ENCODE assay signal across 1 cellular context in the genomic region with DNA sequence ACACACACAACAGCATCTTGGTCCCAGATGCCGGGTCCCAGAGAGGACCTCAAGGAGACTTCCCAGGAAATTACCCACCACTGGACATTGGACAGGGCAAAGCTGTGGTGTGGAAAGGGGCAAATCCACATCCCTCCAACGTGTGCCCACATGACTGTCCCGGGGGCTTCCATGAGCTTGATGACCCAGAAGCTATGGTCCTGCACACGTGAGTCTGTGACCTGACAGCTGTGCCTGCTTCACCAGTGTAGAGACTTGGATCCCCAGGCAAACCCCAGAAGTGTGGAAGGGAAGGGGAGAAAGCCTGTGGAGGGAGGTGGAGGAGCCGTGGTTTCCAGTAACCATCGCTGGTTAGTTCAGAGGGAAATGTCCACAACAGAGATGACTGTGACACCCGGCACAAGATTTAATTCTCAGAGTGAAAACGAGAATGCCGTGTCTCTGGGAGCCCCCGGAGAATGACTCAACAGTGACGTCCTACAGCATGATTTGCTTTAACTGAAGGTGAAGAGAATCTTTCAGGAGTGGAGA.
A peak's percentile ranks its signal among the peaks of the same experiment; 100 is the strongest.
TF ChIP-seq lines count a peak whose summit lies in the region.

No MANE protein-coding gene starts in this region.

TF ChIP-seq in GM12878, 131 proteins besides CTCF, POLR2A, EP300 and RAD21 (continued from another document and continues in another):
- TF ChIP-seq, protein P1, sequence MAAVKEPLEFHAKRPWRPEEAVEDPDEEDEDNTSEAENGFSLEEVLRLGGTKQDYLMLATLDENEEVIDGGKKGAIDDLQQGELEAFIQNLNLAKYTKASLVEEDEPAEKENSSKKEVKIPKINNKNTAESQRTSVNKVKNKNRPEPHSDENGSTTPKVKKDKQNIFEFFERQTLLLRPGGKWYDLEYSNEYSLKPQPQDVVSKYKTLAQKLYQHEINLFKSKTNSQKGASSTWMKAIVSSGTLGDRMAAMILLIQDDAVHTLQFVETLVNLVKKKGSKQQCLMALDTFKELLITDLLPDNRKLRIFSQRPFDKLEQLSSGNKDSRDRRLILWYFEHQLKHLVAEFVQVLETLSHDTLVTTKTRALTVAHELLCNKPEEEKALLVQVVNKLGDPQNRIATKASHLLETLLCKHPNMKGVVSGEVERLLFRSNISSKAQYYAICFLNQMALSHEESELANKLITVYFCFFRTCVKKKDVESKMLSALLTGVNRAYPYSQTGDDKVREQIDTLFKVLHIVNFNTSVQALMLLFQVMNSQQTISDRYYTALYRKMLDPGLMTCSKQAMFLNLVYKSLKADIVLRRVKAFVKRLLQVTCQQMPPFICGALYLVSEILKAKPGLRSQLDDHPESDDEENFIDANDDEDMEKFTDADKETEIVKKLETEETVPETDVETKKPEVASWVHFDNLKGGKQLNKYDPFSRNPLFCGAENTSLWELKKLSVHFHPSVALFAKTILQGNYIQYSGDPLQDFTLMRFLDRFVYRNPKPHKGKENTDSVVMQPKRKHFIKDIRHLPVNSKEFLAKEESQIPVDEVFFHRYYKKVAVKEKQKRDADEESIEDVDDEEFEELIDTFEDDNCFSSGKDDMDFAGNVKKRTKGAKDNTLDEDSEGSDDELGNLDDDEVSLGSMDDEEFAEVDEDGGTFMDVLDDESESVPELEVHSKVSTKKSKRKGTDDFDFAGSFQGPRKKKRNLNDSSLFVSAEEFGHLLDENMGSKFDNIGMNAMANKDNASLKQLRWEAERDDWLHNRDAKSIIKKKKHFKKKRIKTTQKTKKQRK (IDR thresholded peaks at IDR 0.05; ENCODE audit: low read depth, low read length): no peak
- TF ChIP-seq SRF (IDR thresholded peaks at IDR 0.05; ENCODE audit: low read depth in 2 of 2, low read length in 2 of 2) (no peak), NR2C2 (IDR thresholded peaks at IDR 0.05; ENCODE audit: borderline replicate concordance, control insufficient read depth, insufficient read length, low read depth) (no peak), ZNF622 (IDR thresholded peaks at IDR 0.05) (no peak), WRNIP1 (IDR thresholded peaks at IDR 0.05; ENCODE audit: borderline replicate concordance, low read depth, low read length) (no peak), NFYA (IDR thresholded peaks at IDR 0.05; ENCODE audit: borderline replicate concordance, low read depth, low read length) (no peak), KDM1A (IDR thresholded peaks at IDR 0.05; ENCODE audit: borderline replicate concordance) (no peak), TCF12 (IDR thresholded peaks at IDR 0.05; ENCODE audit: low read depth, low read length) (peak; percentile 55; the same call in 1 of the 2 replicates), SMAD1 (IDR thresholded peaks at IDR 0.05; ENCODE audit: low read depth, partially characterized antibody) (no peak), TCF3 (IDR thresholded peaks at IDR 0.05; ENCODE audit: borderline replicate concordance, insufficient read depth, low read depth, low read length) (0 out of 2 replicates have a peak, but pooled peaks have one; percentile 38), HCFC1 (IDR thresholded peaks at IDR 0.05; ENCODE audit: low read length) (no peak; the same call in 1 of the 2 replicates), STAT3 (IDR thresholded peaks at IDR 0.05; ENCODE audit: low read depth, low read length) (0 out of 2 replicates have a peak, but pooled peaks have one; percentile 88), ASH2L (IDR thresholded peaks at IDR 0.05; ENCODE audit: borderline replicate concordance, low read depth) (no peak), RBBP5 (conservative IDR thresholded peaks at IDR 0.05) (no peak), NBN (IDR thresholded peaks at IDR 0.05) (peak; percentile 72), ZNF217 (IDR thresholded peaks at IDR 0.05) (no peak), GATAD2B (conservative IDR thresholded peaks at IDR 0.05; ENCODE audit: low read depth) (peak; percentile 46; the same call in 1 of the 2 replicates), FOXM1 (IDR thresholded peaks at IDR 0.05; ENCODE audit: low read depth, low read length) (no peak), KAT2A (conservative IDR thresholded peaks at IDR 0.05; ENCODE audit: control insufficient read depth, low read depth, low read length) (no peak), ETV6 (conservative IDR thresholded peaks at IDR 0.05 in 1 of 2, IDR thresholded peaks at IDR 0.05 in 1 of 2; ENCODE audit: borderline replicate concordance in 1 of 2, low read depth in 1 of 2) (peak in 1 of 2 experiments; percentile 93; a peak in 2 of 4 replicates), PAX5 (IDR thresholded peaks at IDR 0.05; ENCODE audit: borderline replicate concordance, low read depth, low read length) (0 out of 2 replicates have a peak, but pooled peaks have one; percentile 22), RCOR1 (conservative IDR thresholded peaks at IDR 0.05; ENCODE audit: low read depth, low read length) (no peak), IKZF2 (IDR thresholded peaks at IDR 0.05) (peak; percentile 89 to 92), ZNF24 (IDR thresholded peaks at IDR 0.05) (peak; percentile 24; the same call in 1 of the 2 replicates), MEF2B (IDR thresholded peaks at IDR 0.05; ENCODE audit: partially characterized antibody, poor library complexity, severe bottlenecking) (peak; percentile 42), SMAD5 (IDR thresholded peaks at IDR 0.05; ENCODE audit: low read depth) (peak; percentile 40; the same call in 1 of the 2 replicates), MTA3 (IDR thresholded peaks at IDR 0.05; ENCODE audit: borderline replicate concordance, low read length) (no peak), DPF2 (IDR thresholded peaks at IDR 0.05) (peak; percentile 69), POLR2AphosphoS2 (IDR thresholded peaks at IDR 0.05; ENCODE audit: low read depth, low read length) (peak; percentile 56; the same call in 1 of the 2 replicates), EZH2 (IDR thresholded peaks at IDR 0.05; ENCODE audit: borderline replicate concordance, control insufficient read depth, low read depth, low read length) (no peak), JUND (IDR thresholded peaks at IDR 0.05; ENCODE audit: low read depth, low read length) (peak; percentile 84), CBX5 (IDR thresholded peaks at IDR 0.05; ENCODE audit: low read depth) (no peak), STAT1 (conservative IDR thresholded peaks at IDR 0.05) (no peak), CHD2 (IDR thresholded peaks at IDR 0.05; ENCODE audit: borderline replicate concordance, low read depth, low read length) (peak; percentile 66; the same call in 1 of the 2 replicates), SIX5 (IDR thresholded peaks at IDR 0.05; ENCODE audit: low read depth, low read length, severe bottlenecking) (no peak), FOXK2 (IDR thresholded peaks at IDR 0.05) (no peak; the same call in 1 of the 2 replicates), IKZF1 (conservative IDR thresholded peaks at IDR 0.05) (peak; percentile 89), BHLHE40 (IDR thresholded peaks at IDR 0.05; ENCODE audit: borderline replicate concordance in 1 of 2, low read depth in 2 of 2, low read length in 1 of 2) (peak; percentile 78 to 82), ZNF207 (IDR thresholded peaks at IDR 0.05; ENCODE audit: borderline replicate concordance) (no peak)
- TF ChIP-seq, protein P2, sequence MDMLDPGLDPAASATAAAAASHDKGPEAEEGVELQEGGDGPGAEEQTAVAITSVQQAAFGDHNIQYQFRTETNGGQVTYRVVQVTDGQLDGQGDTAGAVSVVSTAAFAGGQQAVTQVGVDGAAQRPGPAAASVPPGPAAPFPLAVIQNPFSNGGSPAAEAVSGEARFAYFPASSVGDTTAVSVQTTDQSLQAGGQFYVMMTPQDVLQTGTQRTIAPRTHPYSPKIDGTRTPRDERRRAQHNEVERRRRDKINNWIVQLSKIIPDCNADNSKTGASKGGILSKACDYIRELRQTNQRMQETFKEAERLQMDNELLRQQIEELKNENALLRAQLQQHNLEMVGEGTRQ (IDR thresholded peaks at IDR 0.05; ENCODE audit: borderline replicate concordance, low read depth, low read length): no peak; the same call in 1 of the 2 replicates
- TF ChIP-seq, protein P3, sequence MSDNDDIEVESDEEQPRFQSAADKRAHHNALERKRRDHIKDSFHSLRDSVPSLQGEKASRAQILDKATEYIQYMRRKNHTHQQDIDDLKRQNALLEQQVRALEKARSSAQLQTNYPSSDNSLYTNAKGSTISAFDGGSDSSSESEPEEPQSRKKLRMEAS (IDR thresholded peaks at IDR 0.05; ENCODE audit: low read depth, low read length): no peak; the same call in 1 of the 2 replicates
- TF ChIP-seq, protein P4, sequence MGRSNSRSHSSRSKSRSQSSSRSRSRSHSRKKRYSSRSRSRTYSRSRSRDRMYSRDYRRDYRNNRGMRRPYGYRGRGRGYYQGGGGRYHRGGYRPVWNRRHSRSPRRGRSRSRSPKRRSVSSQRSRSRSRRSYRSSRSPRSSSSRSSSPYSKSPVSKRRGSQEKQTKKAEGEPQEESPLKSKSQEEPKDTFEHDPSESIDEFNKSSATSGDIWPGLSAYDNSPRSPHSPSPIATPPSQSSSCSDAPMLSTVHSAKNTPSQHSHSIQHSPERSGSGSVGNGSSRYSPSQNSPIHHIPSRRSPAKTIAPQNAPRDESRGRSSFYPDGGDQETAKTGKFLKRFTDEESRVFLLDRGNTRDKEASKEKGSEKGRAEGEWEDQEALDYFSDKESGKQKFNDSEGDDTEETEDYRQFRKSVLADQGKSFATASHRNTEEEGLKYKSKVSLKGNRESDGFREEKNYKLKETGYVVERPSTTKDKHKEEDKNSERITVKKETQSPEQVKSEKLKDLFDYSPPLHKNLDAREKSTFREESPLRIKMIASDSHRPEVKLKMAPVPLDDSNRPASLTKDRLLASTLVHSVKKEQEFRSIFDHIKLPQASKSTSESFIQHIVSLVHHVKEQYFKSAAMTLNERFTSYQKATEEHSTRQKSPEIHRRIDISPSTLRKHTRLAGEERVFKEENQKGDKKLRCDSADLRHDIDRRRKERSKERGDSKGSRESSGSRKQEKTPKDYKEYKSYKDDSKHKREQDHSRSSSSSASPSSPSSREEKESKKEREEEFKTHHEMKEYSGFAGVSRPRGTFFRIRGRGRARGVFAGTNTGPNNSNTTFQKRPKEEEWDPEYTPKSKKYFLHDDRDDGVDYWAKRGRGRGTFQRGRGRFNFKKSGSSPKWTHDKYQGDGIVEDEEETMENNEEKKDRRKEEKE (IDR thresholded peaks at IDR 0.05): no peak
- TF ChIP-seq, protein P5, sequence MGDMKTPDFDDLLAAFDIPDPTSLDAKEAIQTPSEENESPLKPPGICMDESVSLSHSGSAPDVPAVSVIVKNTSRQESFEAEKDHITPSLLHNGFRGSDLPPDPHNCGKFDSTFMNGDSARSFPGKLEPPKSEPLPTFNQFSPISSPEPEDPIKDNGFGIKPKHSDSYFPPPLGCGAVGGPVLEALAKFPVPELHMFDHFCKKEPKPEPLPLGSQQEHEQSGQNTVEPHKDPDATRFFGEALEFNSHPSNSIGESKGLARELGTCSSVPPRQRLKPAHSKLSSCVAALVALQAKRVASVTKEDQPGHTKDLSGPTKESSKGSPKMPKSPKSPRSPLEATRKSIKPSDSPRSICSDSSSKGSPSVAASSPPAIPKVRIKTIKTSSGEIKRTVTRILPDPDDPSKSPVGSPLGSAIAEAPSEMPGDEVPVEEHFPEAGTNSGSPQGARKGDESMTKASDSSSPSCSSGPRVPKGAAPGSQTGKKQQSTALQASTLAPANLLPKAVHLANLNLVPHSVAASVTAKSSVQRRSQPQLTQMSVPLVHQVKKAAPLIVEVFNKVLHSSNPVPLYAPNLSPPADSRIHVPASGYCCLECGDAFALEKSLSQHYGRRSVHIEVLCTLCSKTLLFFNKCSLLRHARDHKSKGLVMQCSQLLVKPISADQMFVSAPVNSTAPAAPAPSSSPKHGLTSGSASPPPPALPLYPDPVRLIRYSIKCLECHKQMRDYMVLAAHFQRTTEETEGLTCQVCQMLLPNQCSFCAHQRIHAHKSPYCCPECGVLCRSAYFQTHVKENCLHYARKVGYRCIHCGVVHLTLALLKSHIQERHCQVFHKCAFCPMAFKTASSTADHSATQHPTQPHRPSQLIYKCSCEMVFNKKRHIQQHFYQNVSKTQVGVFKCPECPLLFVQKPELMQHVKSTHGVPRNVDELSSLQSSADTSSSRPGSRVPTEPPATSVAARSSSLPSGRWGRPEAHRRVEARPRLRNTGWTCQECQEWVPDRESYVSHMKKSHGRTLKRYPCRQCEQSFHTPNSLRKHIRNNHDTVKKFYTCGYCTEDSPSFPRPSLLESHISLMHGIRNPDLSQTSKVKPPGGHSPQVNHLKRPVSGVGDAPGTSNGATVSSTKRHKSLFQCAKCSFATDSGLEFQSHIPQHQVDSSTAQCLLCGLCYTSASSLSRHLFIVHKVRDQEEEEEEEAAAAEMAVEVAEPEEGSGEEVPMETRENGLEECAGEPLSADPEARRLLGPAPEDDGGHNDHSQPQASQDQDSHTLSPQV (IDR thresholded peaks at IDR 0.05): peak; percentile 22; the same call in 1 of the 2 replicates
- TF ChIP-seq, protein P6, sequence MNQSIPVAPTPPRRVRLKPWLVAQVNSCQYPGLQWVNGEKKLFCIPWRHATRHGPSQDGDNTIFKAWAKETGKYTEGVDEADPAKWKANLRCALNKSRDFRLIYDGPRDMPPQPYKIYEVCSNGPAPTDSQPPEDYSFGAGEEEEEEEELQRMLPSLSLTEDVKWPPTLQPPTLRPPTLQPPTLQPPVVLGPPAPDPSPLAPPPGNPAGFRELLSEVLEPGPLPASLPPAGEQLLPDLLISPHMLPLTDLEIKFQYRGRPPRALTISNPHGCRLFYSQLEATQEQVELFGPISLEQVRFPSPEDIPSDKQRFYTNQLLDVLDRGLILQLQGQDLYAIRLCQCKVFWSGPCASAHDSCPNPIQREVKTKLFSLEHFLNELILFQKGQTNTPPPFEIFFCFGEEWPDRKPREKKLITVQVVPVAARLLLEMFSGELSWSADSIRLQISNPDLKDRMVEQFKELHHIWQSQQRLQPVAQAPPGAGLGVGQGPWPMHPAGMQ (IDR thresholded peaks at IDR 0.05; ENCODE audit: borderline replicate concordance): no peak
- TF ChIP-seq, protein P7, sequence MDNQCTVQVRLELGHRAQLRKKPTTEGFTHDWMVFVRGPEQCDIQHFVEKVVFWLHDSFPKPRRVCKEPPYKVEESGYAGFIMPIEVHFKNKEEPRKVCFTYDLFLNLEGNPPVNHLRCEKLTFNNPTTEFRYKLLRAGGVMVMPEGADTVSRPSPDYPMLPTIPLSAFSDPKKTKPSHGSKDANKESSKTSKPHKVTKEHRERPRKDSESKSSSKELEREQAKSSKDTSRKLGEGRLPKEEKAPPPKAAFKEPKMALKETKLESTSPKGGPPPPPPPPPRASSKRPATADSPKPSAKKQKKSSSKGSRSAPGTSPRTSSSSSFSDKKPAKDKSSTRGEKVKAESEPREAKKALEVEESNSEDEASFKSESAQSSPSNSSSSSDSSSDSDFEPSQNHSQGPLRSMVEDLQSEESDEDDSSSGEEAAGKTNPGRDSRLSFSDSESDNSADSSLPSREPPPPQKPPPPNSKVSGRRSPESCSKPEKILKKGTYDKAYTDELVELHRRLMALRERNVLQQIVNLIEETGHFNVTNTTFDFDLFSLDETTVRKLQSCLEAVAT (IDR thresholded peaks at IDR 0.05): no peak; the same call in none of the 2 replicates
- TF ChIP-seq, protein P8, sequence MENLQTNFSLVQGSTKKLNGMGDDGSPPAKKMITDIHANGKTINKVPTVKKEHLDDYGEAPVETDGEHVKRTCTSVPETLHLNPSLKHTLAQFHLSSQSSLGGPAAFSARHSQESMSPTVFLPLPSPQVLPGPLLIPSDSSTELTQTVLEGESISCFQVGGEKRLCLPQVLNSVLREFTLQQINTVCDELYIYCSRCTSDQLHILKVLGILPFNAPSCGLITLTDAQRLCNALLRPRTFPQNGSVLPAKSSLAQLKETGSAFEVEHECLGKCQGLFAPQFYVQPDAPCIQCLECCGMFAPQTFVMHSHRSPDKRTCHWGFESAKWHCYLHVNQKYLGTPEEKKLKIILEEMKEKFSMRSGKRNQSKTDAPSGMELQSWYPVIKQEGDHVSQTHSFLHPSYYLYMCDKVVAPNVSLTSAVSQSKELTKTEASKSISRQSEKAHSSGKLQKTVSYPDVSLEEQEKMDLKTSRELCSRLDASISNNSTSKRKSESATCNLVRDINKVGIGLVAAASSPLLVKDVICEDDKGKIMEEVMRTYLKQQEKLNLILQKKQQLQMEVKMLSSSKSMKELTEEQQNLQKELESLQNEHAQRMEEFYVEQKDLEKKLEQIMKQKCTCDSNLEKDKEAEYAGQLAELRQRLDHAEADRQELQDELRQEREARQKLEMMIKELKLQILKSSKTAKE (IDR thresholded peaks at IDR 0.05; ENCODE audit: low read depth, poor library complexity, severe bottlenecking): peak; percentile 77
